ENCODE assay signal across 18 cellular contexts in the genomic region with DNA sequence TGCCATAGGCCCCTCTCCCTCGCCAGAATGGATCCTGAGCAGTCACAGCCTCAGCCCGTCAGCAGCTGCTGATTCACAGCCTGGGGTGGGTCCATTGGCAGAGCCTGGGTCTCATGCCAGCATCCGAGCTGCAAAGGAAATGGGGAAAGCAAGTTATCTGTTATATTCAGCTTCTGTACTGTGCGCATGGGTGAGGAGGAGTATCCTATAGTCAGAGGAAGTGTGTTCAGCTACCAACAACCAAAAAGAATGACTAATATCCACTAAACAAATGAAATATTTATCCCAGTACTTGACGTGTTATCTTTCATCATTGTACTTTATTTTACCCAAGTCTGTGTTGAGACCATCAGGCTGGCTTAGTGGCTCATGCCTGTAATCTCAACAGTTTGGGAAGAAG.
DNase-seq lines count a peak whose midpoint lies in the region; ATAC-seq and TF ChIP-seq lines count a peak whose summit lies in the region.
"Had no signal": no experiment of that assay in that cellular context is flagged by ENCODE, and none has a peak within 500 bp of the region (broad histone marks: within the 10 kb centered on the region; RNA-seq: fewer than 3 reads in every experiment).

No MANE protein-coding gene starts in this region.

- no peak overlapping the region for H3K4me3 ChIP-seq in NB4 (ENCODE audit: low read depth, low read length)
- no peak overlapping the region for H3K4me3 ChIP-seq in heart right ventricle
- H3K4me3 ChIP-seq: tibial artery had no signal

- no peaks in the 10 kb centered on the region for H3K4me1 ChIP-seq in heart right ventricle
- H3K4me1 ChIP-seq: tibial artery had no signal

- no peak for ATAC-seq in heart right ventricle
- ATAC-seq in Right ventricle myocardium superior (ENCODE audit: poor library complexity): no peak
- ATAC-seq: activated CD8-positive, alpha-beta memory T cell treated with anti-CD3 and anti-CD28 coated beads, Interleukin-2, amount 10 ng/mL, durations not matched to agents 7 days and 5 days; left colon; naive thymus-derived CD4-positive, alpha-beta T cell; Right ventricle myocardium inferior had no signal

- no peaks in the 10 kb centered on the region for H3K36me3 ChIP-seq in heart right ventricle
- H3K36me3 ChIP-seq: tibial artery had no signal

- no peak overlapping the region for H3K27ac ChIP-seq in heart right ventricle
- H3K27ac ChIP-seq: tibial artery had no signal

- no peaks in the 10 kb centered on the region for H3K9me3 ChIP-seq in heart right ventricle
- H3K9me3 ChIP-seq: tibial artery had no signal

- peak; percentile 77 for DNase-seq in Daoy (ENCODE audit: low read depth)
- DNase-seq in NB4 (ENCODE audit: low read depth): peak; percentile 44
- DNase-seq in astrocyte of the hippocampus (ENCODE audit: low read depth, low spot score): peak; percentile 33
- DNase-seq in myocyte (ENCODE audit: low read depth): peak; percentile 25
- no peak for DNase-seq in T-helper 9 cell
- no peak for DNase-seq in heart right ventricle
- DNase-seq in KG1 (lab: John Stamatoyannopoulos, UW): no peak
- no peak for DNase-seq in Right ventricle myocardium superior
- DNase-seq: activated CD8-positive, alpha-beta memory T cell treated with anti-CD3 and anti-CD28 coated beads, Interleukin-2, amount 10 ng/mL, durations not matched to agents 7 days and 5 days; activated naive CD4-positive, alpha-beta T cell treated with anti-CD3 and anti-CD28 coated beads, Interleukin-2, amount 10 ng/mL, durations not matched to agents 7 days and 5 days; endodermal cell; GDM1; left colon; naive thymus-derived CD4-positive, alpha-beta T cell; NCI-H2029 treated with DMSO at 0.1 percent for 48 hours; NCI-H69; tibial artery had no signal

- TF ChIP-seq CTCF in NB4 (IDR thresholded peaks at IDR 0.05; ENCODE audit: low read depth, low read length): no peak
- TF ChIP-seq CTCF in heart right ventricle (IDR thresholded peaks at IDR 0.05): no peak

- peaks cover 0 to 63% (median 17%) of the 10 kb centered on the region in 7 donors for H3K27me3 ChIP-seq in heart right ventricle
- H3K27me3 ChIP-seq: tibial artery had no signal

- no peak for TF ChIP-seq POLR2A in NB4 (IDR thresholded peaks at IDR 0.05; ENCODE audit: extremely low read depth, insufficient read length)

- 20 to 31% methylated on average over 5 of the region's 5 CpGs for WGBS in heart right ventricle, 2 donors

- intact Hi-C loops in heart right ventricle (cut with DNase I) (no loop called here), Right ventricle myocardium superior (cut with DNase I) (no loop called here)

Comparison
In these comparisons a context has a peak if more than half of its experiments do, and no peak if none do; other contexts are left out.
1. DNase-seq: peak in Daoy (single experiment), NB4 (single experiment), astrocyte of the hippocampus (single experiment) and myocyte (single experiment); none in T-helper 9 cell (single experiment), heart right ventricle (0 of 2), KG1 (single experiment) and Right ventricle myocardium superior (single experiment).